ENCODE assay signal across 12 cellular contexts in the genomic region with DNA sequence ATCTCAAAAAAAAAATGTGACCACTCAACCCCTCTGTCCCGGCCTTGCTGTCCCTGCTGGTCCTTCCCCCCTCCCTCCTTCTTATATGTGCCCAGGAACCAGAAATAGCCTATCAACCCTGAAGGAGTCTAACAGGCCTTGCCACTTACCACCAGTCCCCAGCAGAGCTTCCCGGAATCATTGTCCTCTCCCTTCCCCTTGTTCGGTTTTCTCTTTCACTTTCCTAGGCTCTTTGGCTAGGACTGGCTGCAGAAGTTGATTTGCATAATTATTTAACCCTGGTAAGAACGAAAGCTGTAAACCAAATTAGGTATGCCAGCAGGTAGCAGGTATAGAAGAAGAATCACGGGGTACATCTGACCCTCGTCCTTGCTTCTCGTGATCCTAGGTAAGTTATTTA.
DNase-seq lines count a peak whose midpoint lies in the region; ATAC-seq and TF ChIP-seq lines count a peak whose summit lies in the region.
"Had no signal": no experiment of that assay in that cellular context is flagged by ENCODE, and none has a peak within 500 bp of the region (broad histone marks: within the 10 kb centered on the region; RNA-seq: fewer than 3 reads in every experiment).

No MANE protein-coding gene starts in this region.

- CTCF ChIA-PET in Panc1 (lab: Charles Lee), result no interaction called here

- H3K36me3 ChIP-seq in Panc1 (ENCODE audit: control insufficient read depth, insufficient read depth, low read length), result no peaks in the 10 kb centered on the region

- peak overlapping the region; percentile 83; the same call in 1 of the 2 replicates for H3K27ac ChIP-seq in Panc1 (ENCODE audit: low read length)

- intact Hi-C loops in Panc1 (cut with micrococcal nuclease; ENCODE audit: unreplicated experiment) (no loop called here), left cardiac atrium (cut with DNase I) (loop anchor here in 1 of 2 donors (10.0 kb wide), 1 partner anchor 53 kb away; no protein-coding TSS in a partner anchor)

- DNase-seq in GM10266 (ENCODE audit: extremely low spot score) (peak; percentile 38), Panc1 (ENCODE audit: low read depth, low spot score) (no peak), EL (no peak), left cardiac atrium (no peak), OCI-M2 (lab: John Stamatoyannopoulos, UW; ENCODE audit: unreplicated experiment) (no peak)
- DNase-seq in central memory CD4-positive, alpha-beta T cell, result no peak
- DNase-seq: stimulated activated CD4-positive, alpha-beta T cell treated with anti-CD3 and anti-CD28 coated beads, Interleukin-15, amount 100 ng/mL, for 24 hours; stimulated activated naive CD8-positive, alpha-beta T cell treated with anti-CD3 and anti-CD28 coated beads, Interleukin-15, amount 100 ng/mL, for 72 hours had no signal

- in situ Hi-C loops in Panc1 (cut with HindIII; ENCODE audit: low pct_unique_long_range_greater_than_20kb, low sequenced_read_pairs), result no loop called here

- H3K9me3 ChIP-seq in Panc1 (ENCODE audit: control insufficient read depth, insufficient read depth, low read depth, low read length), result no peaks in the 10 kb centered on the region

- no TSS peak for BruUV-seq in Panc1 (replicated peaks; lab: Mats Ljungman, UMichigan)

- TF ChIP-seq CTCF in GM10266 (IDR thresholded peaks at IDR 0.05; ENCODE audit: control insufficient read depth, insufficient read depth, low read depth, missing control alignments) (no peak), Panc1 (IDR thresholded peaks at IDR 0.05) (no peak)

- ATAC-seq in GM19463 (IDR thresholded peaks at IDR 0.05; ENCODE audit: unreplicated experiment) (peak; percentile 95), HG03025 (IDR thresholded peaks at IDR 0.05; ENCODE audit: low FRiP score, unreplicated experiment) (peak; percentile 84), Panc1 (no peak), left cardiac atrium (no peak)
- ATAC-seq: activated T-helper 17 cell treated with anti-CD3 and anti-CD28 coated beads, Interleukin-2, amount 50 U/mL, for 72 hours; HepG2; stimulated activated naive CD8-positive, alpha-beta T cell treated with anti-CD3 and anti-CD28 coated beads, Interleukin-15, amount 100 ng/mL, for 72 hours had no signal

- H3K4me1 ChIP-seq in Panc1 (ENCODE audit: control insufficient read depth, insufficient read depth, low read length), result peaks cover 23% of the 10 kb centered on the region

- POLR2A ChIA-PET in Panc1 (lab: Charles Lee), result no interaction called here

- H3K4me3 ChIP-seq in Panc1 (ENCODE audit: low read depth in 2 of 2, low read length in 2 of 2), result no peak overlapping the region

- no peaks in the 10 kb centered on the region for H3K27me3 ChIP-seq in Panc1 (ENCODE audit: control insufficient read depth, insufficient read depth, low read length)

Comparison
In these comparisons a context has a peak if more than half of its experiments do, and no peak if none do; other contexts are left out.
1. ATAC-seq: peak in GM19463 (single experiment) and HG03025 (single experiment); none in Panc1 (single experiment) and left cardiac atrium (0 of 2).